9 cellular contexts compared by ENCODE assay signal in genomic region chr1:166947398-166948043, GRCh38. TPM values are rescaled to one million over a fixed set of nuclear protein-coding genes. Genes with fewer than 3 reads are reported as not detected.
A peak's percentile ranks its signal among the peaks of the same experiment; 100 is the strongest.
DNase-seq lines count a peak whose midpoint lies in the region; ATAC-seq and TF ChIP-seq lines count a peak whose summit lies in the region.
"Had no signal": no experiment of that assay in that cellular context is flagged by ENCODE, and none has a peak within 500 bp of the region (broad histone marks: within the 10 kb centered on the region; RNA-seq: fewer than 3 reads in every experiment).

No MANE protein-coding gene starts in this region.

- H3K4me3 Mint-ChIP-seq in immature natural killer cell, result peak overlapping the region; percentile 51 to 82 (median 71)

- TF ChIP-seq CTCF in astrocyte of the spinal cord (IDR thresholded peaks at IDR 0.05; ENCODE audit: low read depth, low read length), result no peak

- H3K36me3 ChIP-seq in skeletal muscle tissue (ENCODE audit: control insufficient read depth in 3 of 3, insufficient read depth in 3 of 3, low read length in 3 of 3), result no peaks in the 10 kb centered on the region

- DNase-seq in EL (peak; percentile 68), LHCN-M2 (ENCODE audit: low read depth) (peak; percentile 68), astrocyte of the spinal cord (ENCODE audit: low read depth, low spot score) (peak; percentile 83), immature natural killer cell (peak; percentile 69 to 72 (median 72)), HuH-7.5 (ENCODE audit: low spot score) (no peak)

- H3K27me3 Mint-ChIP-seq in immature natural killer cell (ENCODE audit: low read depth in 3 of 3), result peaks cover 2 to 13% (median 13%) of the 10 kb centered on the region in 3 donors

- no peaks in the 10 kb centered on the region for H3K9me3 Mint-ChIP-seq in immature natural killer cell

- H3K27me3 ChIP-seq in skeletal muscle tissue (ENCODE audit: control insufficient read depth in 3 of 3, insufficient read depth in 3 of 3, low read length in 3 of 3), result peaks cover 4 to 14% (median 7%) of the 10 kb centered on the region in 3 donors

- peak overlapping the region; percentile 8 for H3K4me3 ChIP-seq in astrocyte of the spinal cord (ENCODE audit: low read depth, low read length)
- peak overlapping the region; percentile 38 to 49 (median 39) for H3K4me3 ChIP-seq in skeletal muscle tissue (ENCODE audit: low read length in 3 of 3)

- peak overlapping the region; percentile 16 to 58 (median 26) for H3K9ac ChIP-seq in skeletal muscle tissue (ENCODE audit: low read depth in 1 of 3, low read length in 3 of 3)
- H3K9ac ChIP-seq: KMS-11 had no signal

- H3K4me1 Mint-ChIP-seq in immature natural killer cell, result peaks cover 11 to 26% of the 10 kb centered on the region in 2 donors

- in situ Hi-C loops in astrocyte of the spinal cord (cut with HindIII; ENCODE audit: low sequenced_read_pairs), result no loop called here

- peak overlapping the region in 3 of 6 donors; percentile 27 to 64 (median 55) for H3K27ac Mint-ChIP-seq in immature natural killer cell

- ATAC-seq in GM21723 (IDR thresholded peaks at IDR 0.05; ENCODE audit: unreplicated experiment), result no peak
- ATAC-seq in GM21717 (IDR thresholded peaks at IDR 0.05; ENCODE audit: unreplicated experiment), result no peak

- no peaks in the 10 kb centered on the region for H3K36me3 Mint-ChIP-seq in immature natural killer cell

- no peaks in the 10 kb centered on the region for H3K9me3 ChIP-seq in skeletal muscle tissue (ENCODE audit: control insufficient read depth in 3 of 3, low read length in 3 of 3)

- H3K27ac ChIP-seq in skeletal muscle tissue (ENCODE audit: low read depth, low read length), result no peak overlapping the region
- H3K27ac ChIP-seq: KMS-11 had no signal

- H3K4me1 ChIP-seq in skeletal muscle tissue (ENCODE audit: control insufficient read depth in 3 of 3, insufficient read depth in 3 of 3, low read length in 3 of 3), result peaks cover 4 to 10% (median 4%) of the 10 kb centered on the region in 3 donors

RNA-seq across cellular contexts. Expression of gene ILDR2, which starts 27.8 kb away (rescaled TPM):
- total RNA-seq in LHCN-M2 (2014; rRNA removed) (0.45 and 0.69 TPM in 2 replicates), skeletal muscle tissue (2.6 TPM)
- polyA plus RNA-seq in LHCN-M2 (2012), result 0.47 TPM
- 1 to 10 TPM in 1 of 3 donors, not detected in 2; 1.9 TPM for polyA plus RNA-seq in immature natural killer cell

RNA-seq across cellular contexts. Expression of gene MAEL, which starts 41.6 kb away (rescaled TPM):
- total RNA-seq in LHCN-M2 (2014; rRNA removed) (not detected in 2 replicates), skeletal muscle tissue (0.52 TPM)
- not detected for polyA plus RNA-seq in LHCN-M2 (2012)
- polyA plus RNA-seq in immature natural killer cell, result not detected
